ENCODE assay signal across 20 cellular contexts in the genomic region with DNA sequence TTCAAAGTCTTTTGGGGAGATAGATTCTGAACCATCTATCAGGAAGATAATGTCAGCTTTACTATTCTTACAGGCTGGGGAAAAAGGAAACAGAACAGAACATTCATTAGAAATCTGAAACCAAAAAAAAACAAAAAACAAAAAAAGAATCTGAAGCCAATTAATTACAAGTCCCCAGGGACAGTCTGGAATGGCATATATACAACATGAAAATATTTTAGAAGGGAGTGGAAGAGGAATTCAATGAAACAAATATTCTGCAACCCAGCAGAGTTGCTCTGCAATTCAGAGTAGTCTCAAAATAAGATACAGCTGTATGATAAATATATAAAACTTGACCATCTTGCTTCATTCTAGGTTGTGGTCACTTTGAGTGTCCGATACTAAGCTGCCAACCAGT.
"Had no signal": no experiment of that assay in that cellular context is flagged by ENCODE, and none has a peak within 500 bp of the region (broad histone marks: within the 10 kb centered on the region; RNA-seq: fewer than 3 reads in every experiment).

No MANE protein-coding gene starts in this region.

- H3K27me3 ChIP-seq: ascending aorta, gastrocnemius medialis, left lung, stomach had no signal

- H3K36me3 ChIP-seq: ascending aorta, gastrocnemius medialis, left lung, stomach had no signal

- ATAC-seq: activated CD8-positive, alpha-beta T cell treated with anti-CD3 and anti-CD28 coated beads, Interleukin-2, amount 10 ng/mL, durations not matched to agents 7 days and 5 days; activated naive CD8-positive, alpha-beta T cell treated with anti-CD3 and anti-CD28 coated beads, Interleukin-2, amount 50 U/mL, for 24 hours; esophagus mucosa; gastrocnemius medialis; left lung had no signal

- FAIRE-seq: keratinocyte, TTC549 had no signal

- DNase-seq: activated CD4-positive, alpha-beta T cell treated with anti-CD3 and anti-CD28 coated beads for 48 hours; activated CD8-positive, alpha-beta T cell treated with anti-CD3 and anti-CD28 coated beads, Interleukin-2, amount 10 ng/mL, durations not matched to agents 7 days and 5 days; activated effector memory CD4-positive, alpha-beta T cell treated with Interleukin-2 at 50 U/mL for 16 hours; activated naive CD4-positive, alpha-beta T cell treated with anti-CD3 and anti-CD28 coated beads, Interleukin-2, amount 10 ng/mL, durations not matched to agents 7 days and 5 days; activated naive CD8-positive, alpha-beta T cell treated with anti-CD3 and anti-CD28 coated beads, Interleukin-2, amount 50 U/mL, for 24 hours; activated T-cell treated with anti-CD3 and anti-CD28 coated beads, Interleukin-2, amount 50 U/mL, for 48 hours; gastrocnemius medialis; head of caudate nucleus; left lung; mammary epithelial cell; midbrain; stimulated activated CD4-positive, alpha-beta T cell treated with anti-CD3 and anti-CD28 coated beads, Interleukin-2, amount 100 ng/mL, for 48 hours; stomach; trophoblast cell had no signal

- H3K4me1 ChIP-seq: ascending aorta, gastrocnemius medialis, left lung, stomach had no signal

- H3K4me3 ChIP-seq: ascending aorta, coronary artery, gastrocnemius medialis, left lung, skin epidermis, stomach had no signal

- H3K9me3 ChIP-seq: ascending aorta, gastrocnemius medialis, left lung, stomach had no signal
